Comparison of ENCODE assay signal across 1 cellular context in genomic region chr22:32836286-32836859, GRCh38.
TF ChIP-seq lines count a peak whose summit lies in the region.

No MANE protein-coding gene starts in this region.

TF ChIP-seq in K562, 482 proteins besides CTCF, POLR2A, EP300 and RAD21 (continued from another document):
- no peak for TF ChIP-seq HES1 (IDR thresholded peaks at IDR 0.05; ENCODE audit: low read depth)
